In the genomic region with DNA sequence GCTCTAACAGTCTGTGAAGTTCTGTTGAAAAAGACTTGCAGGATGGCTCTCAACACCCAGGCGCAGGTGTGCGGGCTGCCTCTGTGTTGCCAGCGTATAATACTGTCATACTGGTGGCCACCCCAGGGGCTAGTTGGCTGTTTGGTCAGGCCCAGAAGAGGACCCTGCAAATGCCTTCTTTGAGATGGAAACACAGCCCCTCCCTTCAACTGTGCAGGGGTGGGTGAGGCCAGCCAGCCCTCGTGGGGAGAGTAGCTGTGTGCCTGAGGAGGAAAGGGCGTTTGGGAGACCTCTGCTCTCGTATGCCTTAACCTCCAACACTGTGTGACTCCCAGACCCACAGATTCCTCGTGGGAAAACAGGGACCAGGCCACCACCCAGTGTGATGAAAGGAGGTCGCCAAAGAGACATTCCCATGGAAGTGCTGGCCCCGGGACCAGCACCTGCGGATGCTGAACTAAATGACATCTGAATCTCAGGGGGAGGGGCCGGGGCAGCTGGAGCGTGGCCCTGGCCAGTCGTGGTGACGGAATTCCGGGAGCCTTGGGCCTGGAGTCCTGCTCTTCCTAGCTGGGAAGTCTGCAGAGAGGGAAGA, we compare ENCODE assay signal across 36 cellular contexts. TPM values are rescaled to one million over a fixed set of nuclear protein-coding genes. Genes with fewer than 3 reads are reported as not detected.
DNase-seq lines count a peak whose midpoint lies in the region; ATAC-seq and TF ChIP-seq lines count a peak whose summit lies in the region.
"Had no signal": no experiment of that assay in that cellular context is flagged by ENCODE, and none has a peak within 500 bp of the region (broad histone marks: within the 10 kb centered on the region; RNA-seq: fewer than 3 reads in every experiment).

No MANE protein-coding gene starts in this region.

- intact Hi-C loops in natural killer cell (cut with micrococcal nuclease), result no loop called here

- 79% methylated on average over 15 of the region's 15 CpGs for WGBS in hepatocyte (ENCODE audit: low lambda C conversion rate, missing lambda C conversion rate)

- H3K36me3 Mint-ChIP-seq in natural killer cell treated with Interleukin-12 subunit alpha and Interleukin-12 subunit beta and Interleukin-15 and Interleukin-18, amount 100 ng/mL, for 72 hours, result no peaks in the 10 kb centered on the region
- H3K36me3 Mint-ChIP-seq in natural killer cell (no peaks in the 10 kb centered on the region), nephron progenitor cell (ENCODE audit: low read depth) (no peaks in the 10 kb centered on the region)
- H3K36me3 Mint-ChIP-seq: T-cell had no signal

- peaks cover 0 to 13% of the 10 kb centered on the region in 2 donors for H3K27me3 Mint-ChIP-seq in natural killer cell treated with Interleukin-12 subunit alpha and Interleukin-12 subunit beta and Interleukin-15 and Interleukin-18, amount 100 ng/mL, for 72 hours
- H3K27me3 Mint-ChIP-seq in natural killer cell (ENCODE audit: low read depth in 2 of 2) (peaks cover 0 to 5% of the 10 kb centered on the region in 2 donors), nephron progenitor cell (ENCODE audit: low read depth, poor library complexity) (peaks cover 3% of the 10 kb centered on the region)
- H3K27me3 Mint-ChIP-seq: stimulated activated naive CD8-positive, alpha-beta T cell treated with anti-CD3 and anti-CD28 coated beads, Interleukin-15, Interleukin-2, amounts not matched to agents 100 ng/mL and 50 ng/mL, for 24 hours had no signal

- H3K9me2 ChIP-seq in hepatocyte (replicated peaks; ENCODE audit: insufficient read depth), result no peaks in the 10 kb centered on the region

- H3K4me3 ChIP-seq in hepatocyte, result no peak overlapping the region
- H3K4me3 ChIP-seq: cardiac muscle cell, colonic mucosa, GM12878, pancreas, Peyer's patch, right atrium auricular region, spleen, testis, uterus had no signal

- H3K9me3 Mint-ChIP-seq in natural killer cell treated with Interleukin-12 subunit alpha and Interleukin-12 subunit beta and Interleukin-15 and Interleukin-18, amount 100 ng/mL, for 72 hours, result no peaks in the 10 kb centered on the region
- H3K9me3 Mint-ChIP-seq in natural killer cell (no peaks in the 10 kb centered on the region), nephron progenitor cell (no peaks in the 10 kb centered on the region)
- H3K9me3 Mint-ChIP-seq: CD8-positive, alpha-beta memory T cell; neural crest cell; stimulated activated naive CD8-positive, alpha-beta T cell treated with anti-CD3 and anti-CD28 coated beads, Interleukin-15, Interleukin-2, amounts not matched to agents 100 ng/mL and 50 ng/mL, for 24 hours; T-cell had no signal

- TF ChIP-seq CTCF in natural killer cell (IDR thresholded peaks at IDR 0.05) (no peak), nephron progenitor cell (IDR thresholded peaks at IDR 0.05) (no peak), hepatocyte (IDR thresholded peaks at IDR 0.05; ENCODE audit: poor library complexity) (no peak)

- peaks cover 0 to 10% of the 10 kb centered on the region in 2 donors for H3K4me1 Mint-ChIP-seq in natural killer cell treated with Interleukin-12 subunit alpha and Interleukin-12 subunit beta and Interleukin-15 and Interleukin-18, amount 100 ng/mL, for 72 hours (ENCODE audit: low read depth in 2 of 2)
- peaks cover 6 to 7% of the 10 kb centered on the region in 2 donors for H3K4me1 Mint-ChIP-seq in natural killer cell
- H3K4me1 Mint-ChIP-seq in nephron progenitor cell, result peaks cover 42% of the 10 kb centered on the region

- no peaks in the 10 kb centered on the region for H4K20me1 ChIP-seq in hepatocyte (ENCODE audit: insufficient read depth, poor library complexity, severe bottlenecking)

- H3K79me2 ChIP-seq in hepatocyte, result no peaks in the 10 kb centered on the region

- H3K36me3 ChIP-seq in hepatocyte (replicated peaks; ENCODE audit: insufficient read depth, low read depth), result no peaks in the 10 kb centered on the region
- H3K36me3 ChIP-seq: cardiac muscle cell, colonic mucosa, pancreas, Peyer's patch, right atrium auricular region, spleen, uterus had no signal

- H3K27ac Mint-ChIP-seq in natural killer cell treated with Interleukin-12 subunit alpha and Interleukin-12 subunit beta and Interleukin-15 and Interleukin-18, amount 100 ng/mL, for 72 hours, result no peak overlapping the region
- no peak overlapping the region for H3K27ac Mint-ChIP-seq in natural killer cell
- H3K27ac Mint-ChIP-seq in nephron progenitor cell, result no peak overlapping the region
- H3K27ac Mint-ChIP-seq: stimulated activated naive CD8-positive, alpha-beta T cell treated with anti-CD3 and anti-CD28 coated beads, Interleukin-15, Interleukin-2, amounts not matched to agents 100 ng/mL and 50 ng/mL, for 24 hours; T-cell had no signal

- no peak for ATAC-seq in natural killer cell treated with Interleukin-12 subunit alpha and Interleukin-12 subunit beta and Interleukin-15 and Interleukin-18, amount 100 ng/mL, for 72 hours
- ATAC-seq in natural killer cell (no peak), GM18511 (IDR thresholded peaks at IDR 0.05; ENCODE audit: unreplicated experiment) (no peak)
- ATAC-seq: GM12878, HCT116, pancreas, T-cell had no signal

- H3K4me2 ChIP-seq in hepatocyte, result no peak overlapping the region

- no peak overlapping the region for H3K27ac ChIP-seq in hepatocyte
- H3K27ac ChIP-seq: cardiac muscle cell, colonic mucosa, pancreas, Peyer's patch, right atrium auricular region, testis, uterus had no signal

- H3K4me3 Mint-ChIP-seq in natural killer cell treated with Interleukin-12 subunit alpha and Interleukin-12 subunit beta and Interleukin-15 and Interleukin-18, amount 100 ng/mL, for 72 hours, result no peak overlapping the region
- H3K4me3 Mint-ChIP-seq in natural killer cell, result no peak overlapping the region
- H3K4me3 Mint-ChIP-seq in nephron progenitor cell, result no peak overlapping the region
- H3K4me3 Mint-ChIP-seq: CD8-positive, alpha-beta memory T cell; neural crest cell; stimulated activated naive CD8-positive, alpha-beta T cell treated with anti-CD3 and anti-CD28 coated beads, Interleukin-15, Interleukin-2, amounts not matched to agents 100 ng/mL and 50 ng/mL, for 24 hours; T-cell had no signal

- no peaks in the 10 kb centered on the region for H3K9me3 ChIP-seq in hepatocyte (ENCODE audit: low read depth)
- H3K9me3 ChIP-seq: colonic mucosa, pancreas, Peyer's patch, right atrium auricular region, spleen, testis, uterus had no signal

- no peak overlapping the region for H2AFZ ChIP-seq in hepatocyte

- DNase-seq in natural killer cell treated with Interleukin-12 subunit alpha and Interleukin-12 subunit beta and Interleukin-15 and Interleukin-18, amount 100 ng/mL, for 72 hours (ENCODE audit: low spot score), result peak; percentile 41
- DNase-seq in natural killer cell (no peak), epidermal melanocyte (ENCODE audit: insufficient read length, low spot score) (peak; percentile 15), nephron progenitor cell (peak; percentile 43), hepatocyte (ENCODE audit: low spot score) (no peak), NCI-H1417 treated with DMSO at 0.1 percent for 48 hours (lab: John Stamatoyannopoulos, UW) (no peak)
- DNase-seq: activated CD4-positive, alpha-beta T cell treated with anti-CD3 and anti-CD28 coated beads, Interleukin-2, amount 50 U/mL, for 1 hour; activated gamma-delta T cell; activated T-cell treated with anti-CD3 and anti-CD28 coated beads, Interleukin-2, amount 50 U/mL, for 1 hour; CD8-positive, alpha-beta memory T cell; colonic mucosa; DMS 273 treated with DMSO at 0.1 percent for 48 hours; effector CD8-positive, alpha-beta T cell; EL; erythroblast; mammary epithelial cell; NCI-H1417; NCI-H2107; NCI-H748 treated with DMSO at 0.1 percent for 48 hours; stimulated activated CD4-positive, alpha-beta T cell treated with anti-CD3 and anti-CD28 coated beads, Interleukin-2, amount 100 ng/mL, for 24 hours; stimulated activated CD8-positive, alpha-beta memory T cell treated with anti-CD3 and anti-CD28 coated beads, Interleukin-4, amount 100 ng/mL, for 48 hours had no signal

- H3K4me1 ChIP-seq in hepatocyte (ENCODE audit: insufficient read depth), result no peaks in the 10 kb centered on the region
- H3K4me1 ChIP-seq: colonic mucosa, pancreas, Peyer's patch, right atrium auricular region, uterus had no signal

- H3K27me3 ChIP-seq in hepatocyte, result no peaks in the 10 kb centered on the region
- H3K27me3 ChIP-seq: cardiac muscle cell, colonic mucosa, pancreas, Peyer's patch, right atrium auricular region, spleen, testis, uterus had no signal

RNA-seq across cellular contexts. Expression of a gene that starts 11.3 kb away (rescaled TPM):
- total RNA-seq in natural killer cell treated with Interleukin-12 subunit alpha and Interleukin-12 subunit beta and Interleukin-15 and Interleukin-18, amount 100 ng/mL, for 72 hours, result not detected
- total RNA-seq in natural killer cell (not detected), hepatocyte (not detected in 2 replicates)
- not detected in 2 replicates for polyA plus RNA-seq in hepatocyte
- total RNA-seq: astrocyte, cardiac muscle cell, mammary epithelial cell, neural crest cell, Peyer's patch, right atrium auricular region had no signal
- polyA plus RNA-seq: BJ, GM12878, mammary epithelial cell had no signal

RNA-seq across cellular contexts. Expression of a gene that starts 46.8 kb away (rescaled TPM):
- total RNA-seq in natural killer cell treated with Interleukin-12 subunit alpha and Interleukin-12 subunit beta and Interleukin-15 and Interleukin-18, amount 100 ng/mL, for 72 hours, result under 1 TPM; 0.26 to 0.47 TPM
- total RNA-seq in natural killer cell (under 1 TPM; 0.68 to 0.92 (median 0.78) TPM), hepatocyte (0.90 and 2.2 TPM in 2 replicates)
- 0.83 and 1.3 TPM in 2 replicates for polyA plus RNA-seq in hepatocyte
- total RNA-seq: GM12878, mammary epithelial cell had no signal

Comparison
In these comparisons a context has a peak if more than half of its experiments do, and no peak if none do; other contexts are left out.
1. DNase-seq: peak in natural killer cell treated with Interleukin-12 subunit alpha and Interleukin-12 subunit beta and Interleukin-15 and Interleukin-18, amount 100 ng/mL, for 72 hours (single experiment), epidermal melanocyte (single experiment) and nephron progenitor cell (single experiment); none in natural killer cell (single experiment), hepatocyte (single experiment) and NCI-H1417 treated with DMSO at 0.1 percent for 48 hours (single experiment).